In the genomic region with DNA sequence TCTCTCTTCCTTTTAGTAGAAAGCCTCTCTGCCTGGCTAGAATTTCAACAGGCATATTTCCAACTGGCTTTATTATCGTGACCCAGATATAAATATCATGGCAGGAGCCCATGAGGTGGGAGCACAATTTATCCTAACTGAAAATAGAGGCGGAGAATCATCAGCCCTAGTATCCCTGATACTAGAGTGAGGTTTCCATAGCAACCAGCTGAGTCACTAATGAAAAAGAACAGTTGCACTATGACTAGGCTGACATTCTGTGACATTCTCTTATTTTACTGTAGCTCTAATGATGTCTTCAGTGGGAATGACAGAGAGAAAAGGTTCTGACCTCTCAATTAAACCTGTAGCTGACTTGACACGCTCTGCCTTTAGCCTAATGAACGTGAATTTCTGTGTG, we compare ENCODE assay signal across 10 cellular contexts.
DNase-seq lines count a peak whose midpoint lies in the region; ATAC-seq, FAIRE-seq and TF ChIP-seq lines count a peak whose summit lies in the region.
"Had no signal": no experiment of that assay in that cellular context is flagged by ENCODE, and none has a peak within 500 bp of the region (broad histone marks: within the 10 kb centered on the region; RNA-seq: fewer than 3 reads in every experiment).

No MANE protein-coding gene starts in this region.

- intact Hi-C loops in heart right ventricle (cut with DNase I) = loop anchor here in 1 of 10 donors (10.0 kb wide), 1 partner anchor 131 kb away; a partner anchor contains a TSS

- ATAC-seq in heart right ventricle = no peak

- peaks cover 0 to 9% (median 0%) of the 10 kb centered on the region in 9 donors for H3K4me1 ChIP-seq in heart right ventricle

- H3K27me3 ChIP-seq in heart right ventricle = no peaks in the 10 kb centered on the region

- H3K27ac ChIP-seq in heart right ventricle = no peak overlapping the region
- H3K27ac ChIP-seq: HL-60 had no signal

- no peaks in the 10 kb centered on the region for H3K36me3 ChIP-seq in heart right ventricle

- no peak overlapping the region for H3K4me3 ChIP-seq in heart right ventricle

- TF ChIP-seq POLR2A in H54 (IDR thresholded peaks at IDR 0.05; ENCODE audit: low read depth, low read length) = no peak

- DNase-seq in GM04503 (ENCODE audit: low read depth) (peak; percentile 51), H54 (ENCODE audit: insufficient read length, low spot score) (peak; percentile 16), OCI-M1 (lab: John Stamatoyannopoulos, UW) (peak; percentile 22), iris pigment epithelial cell (ENCODE audit: low read depth) (peak; percentile 84), UCSD-AML1 (lab: John Stamatoyannopoulos, UW; ENCODE audit: unreplicated experiment) (no peak), heart right ventricle (no peak), HK-2 (ENCODE audit: unreplicated experiment) (no peak), CD1c-positive myeloid dendritic cell (ENCODE audit: extremely low spot score) (no peak)
- DNase-seq: naive B cell had no signal

- H3K9me3 ChIP-seq in heart right ventricle = no peaks in the 10 kb centered on the region

- no peak for TF ChIP-seq CTCF in heart right ventricle (IDR thresholded peaks at IDR 0.05)

- FAIRE-seq in H54 (lab: Jason Lieb, UNC) = peak; percentile 36

- WGBS in heart right ventricle, 2 donors = 61 to 64% methylated on average over 4 of the region's 4 CpGs

Comparison
In these comparisons a context has a peak if more than half of its experiments do, and no peak if none do; other contexts are left out.
1. DNase-seq: peak in GM04503 (single experiment), H54 (single experiment), OCI-M1 (single experiment) and iris pigment epithelial cell (single experiment); none in UCSD-AML1 (single experiment), heart right ventricle (0 of 2), HK-2 (single experiment) and CD1c-positive myeloid dendritic cell (single experiment).